ENCODE assay signal across 14 cellular contexts in genomic region chr19:58570770-58571574, GRCh38. TPM values are rescaled to one million over a fixed set of nuclear protein-coding genes. Genes with fewer than 3 reads are reported as not detected.
DNase-seq lines count a peak whose midpoint lies in the region; ATAC-seq and TF ChIP-seq lines count a peak whose summit lies in the region.
"Had no signal": no experiment of that assay in that cellular context is flagged by ENCODE, and none has a peak within 500 bp of the region (broad histone marks: within the 10 kb centered on the region; RNA-seq: fewer than 3 reads in every experiment).

No MANE protein-coding gene starts in this region.

- no peak for TF ChIP-seq CTCF in heart left ventricle (IDR thresholded peaks at IDR 0.05)

- WGBS in heart left ventricle, 4 donors, result 93 to 95% (median 94%) methylated on average over 21 to 25 of the region's 25 CpGs

- intact Hi-C loops in heart left ventricle (cut with DNase I), result no loop called here
- intact Hi-C loops in posterior vena cava (cut with DNase I), result no loop called here

- H3K36me3 ChIP-seq in NT2/D1 (ENCODE audit: insufficient read depth, insufficient read length, low read length) (peaks cover 41% of the 10 kb centered on the region), heart left ventricle (peaks cover 0 to 44% (median 23%) of the 10 kb centered on the region in 9 donors)

- H3K4me3 ChIP-seq in NT2/D1 (ENCODE audit: insufficient read length, low read depth), result no peak overlapping the region
- H3K4me3 ChIP-seq in heart left ventricle, result no peak overlapping the region
- H3K4me3 ChIP-seq: gastrocnemius medialis had no signal

- peaks cover 2% of the 10 kb centered on the region for H3K27me3 ChIP-seq in NT2/D1 (ENCODE audit: insufficient read depth, insufficient read length)
- no peaks in the 10 kb centered on the region for H3K27me3 ChIP-seq in heart left ventricle
- H3K27me3 ChIP-seq: gastrocnemius medialis had no signal

- H3K4me1 ChIP-seq in NT2/D1 (ENCODE audit: insufficient read depth, insufficient read length), result peaks cover 5% of the 10 kb centered on the region
- H3K4me1 ChIP-seq in heart left ventricle, result peaks cover 3 to 27% (median 14%) of the 10 kb centered on the region in 12 donors

- peak; percentile 29 for DNase-seq in activated CD4-positive, CD25-positive, alpha-beta regulatory T cell treated with anti-CD3 and anti-CD28 coated beads, Interleukin-2, amount 50 U/mL, for 72 hours
- no peak for DNase-seq in activated CD4-positive, CD25-positive, alpha-beta regulatory T cell (lab: John Stamatoyannopoulos, UW)
- DNase-seq in NT2/D1 (ENCODE audit: low read depth, low spot score) (no peak), heart left ventricle (peak in 4 of 5 donors; percentile 8 to 32 (median 22)), posterior vena cava (ENCODE audit: low spot score) (peak; percentile 72), cerebellar cortex (ENCODE audit: low spot score) (no peak), NCI-H1105 (lab: John Stamatoyannopoulos, UW) (no peak)
- DNase-seq: KBM-7, mesenchymal stem cell, SIG-M5, small intestine had no signal

- no peak for TF ChIP-seq POLR2A in heart left ventricle (IDR thresholded peaks at IDR 0.05)

- H3K9me3 ChIP-seq in NT2/D1 (ENCODE audit: insufficient read depth, low read length) (no peaks in the 10 kb centered on the region), heart left ventricle (no peaks in the 10 kb centered on the region)
- H3K9me3 ChIP-seq: gastrocnemius medialis had no signal

- H3K27ac ChIP-seq in heart left ventricle, result no peak overlapping the region

- peak overlapping the region; percentile 44 for H3K9ac ChIP-seq in NT2/D1 (ENCODE audit: insufficient read length, low read depth)

- ATAC-seq in heart left ventricle (no peak), GM21526 (IDR thresholded peaks at IDR 0.05; ENCODE audit: low FRiP score, unreplicated experiment) (no peak)
- ATAC-seq: CD8-positive, alpha-beta T cell; gastrocnemius medialis had no signal

RNA-seq across cellular contexts. Expression of gene MZF1, which starts 2.2 kb away (rescaled TPM):
- total RNA-seq in heart left ventricle, result 10 to 100 TPM in 2 of 9 donors, 1 to 10 TPM in 7; 7.5 to 12.0 (median 9.1) TPM
- 10 to 100 TPM in 1 of 2 donors, 1 to 10 TPM in 1; 6.2 to 12.5 TPM for polyA plus RNA-seq in heart left ventricle
- 10 to 100 TPM; 10.0 to 14.0 TPM for total RNA-seq in posterior vena cava

RNA-seq across cellular contexts. Expression of gene UBE2M, which starts 12.6 kb away (rescaled TPM):
- total RNA-seq in heart left ventricle, result 100 to 1,000 TPM in 6 of 9 donors, 10 to 100 TPM in 3; 35.3 to 139 (median 115) TPM
- 100 to 1,000 TPM in 1 of 2 donors, 10 to 100 TPM in 1; 64.7 to 114 TPM for polyA plus RNA-seq in heart left ventricle
- total RNA-seq in posterior vena cava, result 10 to 100 TPM; 53.3 to 60.0 TPM

RNA-seq across cellular contexts. Expression of gene CHMP2A, which starts 16.1 kb away (rescaled TPM):
- 100 to 1,000 TPM; 113 to 155 (median 129) TPM for total RNA-seq in heart left ventricle
- polyA plus RNA-seq in heart left ventricle, result 100 to 1,000 TPM; 192 to 266 TPM
- 100 to 1,000 TPM in 1 of 2 donors, 10 to 100 TPM in 1; 96.9 to 103 TPM for total RNA-seq in posterior vena cava

RNA-seq across cellular contexts. Expression of gene TRIM28, which starts 27.1 kb away (rescaled TPM):
- total RNA-seq in heart left ventricle (100 to 1,000 TPM; 122 to 265 (median 163) TPM), posterior vena cava (100 to 1,000 TPM; 159 to 168 TPM)
- 100 to 1,000 TPM in 1 of 2 donors, 10 to 100 TPM in 1; 88.0 to 160 TPM for polyA plus RNA-seq in heart left ventricle

RNA-seq across cellular contexts. Expression of gene ZBTB45, which starts 51.4 kb away (rescaled TPM):
- 10 to 100 TPM in 8 of 9 donors, 1 to 10 TPM in 1; 9.0 to 13.4 (median 10.5) TPM for total RNA-seq in heart left ventricle
- 1 to 10 TPM; 6.9 to 9.2 TPM for polyA plus RNA-seq in heart left ventricle
- 10 to 100 TPM; 11.8 to 12.1 TPM for total RNA-seq in posterior vena cava

Comparison
In these comparisons a context has a peak if more than half of its experiments do, and no peak if none do; other contexts are left out.
1. DNase-seq: peak in activated CD4-positive, CD25-positive, alpha-beta regulatory T cell treated with anti-CD3 and anti-CD28 coated beads, Interleukin-2, amount 50 U/mL, for 72 hours (single experiment), heart left ventricle (4 of 5) and posterior vena cava (single experiment); none in activated CD4-positive, CD25-positive, alpha-beta regulatory T cell (0 of 4), NT2/D1 (single experiment), cerebellar cortex (single experiment) and NCI-H1105 (single experiment).